Comparison of ENCODE assay signal across 8 cellular contexts in genomic region chr9:104094534-104095020, GRCh38. TPM values are rescaled to one million over a fixed set of nuclear protein-coding genes. Genes with fewer than 3 reads are reported as not detected.
DNase-seq lines count a peak whose midpoint lies in the region; ATAC-seq and TF ChIP-seq lines count a peak whose summit lies in the region.

No MANE protein-coding gene starts in this region.

- no peaks in the 10 kb centered on the region for H3K27me3 ChIP-seq in iPS DF 6.9 (ENCODE audit: control insufficient read depth, insufficient read depth, low read length)

- TF ChIP-seq CTCF in AG04449 (IDR thresholded peaks at IDR 0.05; ENCODE audit: insufficient read depth, low read length, missing control alignments) = no peak

- peak overlapping the region; percentile 97 to 100 (median 100) for H3K4me3 Mint-ChIP-seq in T-cell
- H3K4me3 Mint-ChIP-seq in stimulated activated naive CD8-positive, alpha-beta T cell treated with anti-CD3 and anti-CD28 coated beads, Interleukin-15, amount 100 ng/mL, for 72 hours = peak overlapping the region; percentile 96 to 99

- POLR2A ChIA-PET in AG04449 (lab: Yijun Ruan, JAX) (interaction anchor here (1.0 to 1.6 kb wide), 2 partner anchors 19 to 20 kb away, joined by 3 to 7 read pairs; no protein-coding TSS in a partner anchor), T-cell (lab: Charles Lee) (no interaction called here)

- H3K36me3 Mint-ChIP-seq in T-cell = no peaks in the 10 kb centered on the region

- no peaks in the 10 kb centered on the region for H3K9me3 ChIP-seq in iPS DF 6.9 (ENCODE audit: control insufficient read depth, insufficient read depth, low read length)

- H3K4me3 ChIP-seq in AG04449 (ENCODE audit: low read depth, low read length) (peak overlapping the region; percentile 74), iPS DF 6.9 (ENCODE audit: low read length) (peak overlapping the region; percentile 98)

- no peaks in the 10 kb centered on the region for H3K9me3 Mint-ChIP-seq in T-cell
- H3K9me3 Mint-ChIP-seq in stimulated activated naive CD8-positive, alpha-beta T cell treated with anti-CD3 and anti-CD28 coated beads, Interleukin-15, amount 100 ng/mL, for 72 hours = no peaks in the 10 kb centered on the region

- no peaks in the 10 kb centered on the region for H3K27me3 Mint-ChIP-seq in T-cell
- no peaks in the 10 kb centered on the region for H3K27me3 Mint-ChIP-seq in stimulated activated naive CD8-positive, alpha-beta T cell treated with anti-CD3 and anti-CD28 coated beads, Interleukin-15, amount 100 ng/mL, for 72 hours

- no peak for TF ChIP-seq POLR2A in GM18505 (IDR thresholded peaks at IDR 0.05; ENCODE audit: borderline replicate concordance, extremely low read depth, insufficient read depth, insufficient read length)

- H3K36me3 ChIP-seq in iPS DF 6.9 (ENCODE audit: control insufficient read depth, insufficient read depth, low read length) = no peaks in the 10 kb centered on the region

- ATAC-seq in GM18505 (IDR thresholded peaks at IDR 0.05; ENCODE audit: unreplicated experiment) (peak; percentile 0), HG03175 (IDR thresholded peaks at IDR 0.05; ENCODE audit: unreplicated experiment) (peak; percentile 6), T-cell (replicated peaks in 1 of 4) (no peak)
- peak; percentile 2 for ATAC-seq in stimulated activated naive CD8-positive, alpha-beta T cell treated with anti-CD3 and anti-CD28 coated beads, Interleukin-15, amount 100 ng/mL, for 72 hours

- no peak overlapping the region for H3K27ac ChIP-seq in iPS DF 6.9 (ENCODE audit: low read length)

- DNase-seq in AG04449 (ENCODE audit: low read depth, low spot score) (no peak), T-cell (no peak), iPS DF 6.9 (ENCODE audit: low read depth, low spot score) (no peak), HuH-7.5 (ENCODE audit: low spot score) (no peak), KG1 (lab: John Stamatoyannopoulos, UW) (no peak)
- no peak for DNase-seq in stimulated activated naive CD8-positive, alpha-beta T cell treated with anti-CD3 and anti-CD28 coated beads, Interleukin-15, amount 100 ng/mL, for 72 hours

- WGBS in iPS DF 6.9 (ENCODE audit: insufficient coverage, insufficient read length) = no CpG with 5 or more reads among the region's 18 CpGs

- peaks cover 50 to 52% (median 51%) of the 10 kb centered on the region in 3 donors for H3K4me1 Mint-ChIP-seq in T-cell
- H3K4me1 Mint-ChIP-seq in stimulated activated naive CD8-positive, alpha-beta T cell treated with anti-CD3 and anti-CD28 coated beads, Interleukin-15, amount 100 ng/mL, for 72 hours = peaks cover 30% of the 10 kb centered on the region

- CTCF ChIA-PET in AG04449 (lab: Yijun Ruan, JAX) (interaction anchor here (1.0 to 1.4 kb wide), 2 partner anchors 18 to 72 kb away, joined by 3 read pairs; no protein-coding TSS in a partner anchor), T-cell (lab: Charles Lee) (interaction anchor here (0.7 to 1.0 kb wide), 2 partner anchors 651 to 1787 kb away, joined by 3 to 5 read pairs; no protein-coding TSS in a partner anchor)

- no peaks in the 10 kb centered on the region for H3K4me1 ChIP-seq in iPS DF 6.9 (ENCODE audit: control insufficient read depth, insufficient read depth, low read length)

- H3K27ac Mint-ChIP-seq in T-cell = peak overlapping the region; percentile 99 to 100
- peak overlapping the region; percentile 100 for H3K27ac Mint-ChIP-seq in stimulated activated naive CD8-positive, alpha-beta T cell treated with anti-CD3 and anti-CD28 coated beads, Interleukin-15, amount 100 ng/mL, for 72 hours

RNA-seq across cellular contexts. Expression of gene SMC2, which starts 0.5 kb away (rescaled TPM):
- 10 to 100 TPM in 2 of 5 donors, 1 to 10 TPM in 3; 5.2 to 12.6 (median 9.1) TPM for total RNA-seq in T-cell

Comparison
In these comparisons a context has a peak if more than half of its experiments do, and no peak if none do; other contexts are left out.
1. ATAC-seq: peak in GM18505 (single experiment), HG03175 (single experiment) and stimulated activated naive CD8-positive, alpha-beta T cell treated with anti-CD3 and anti-CD28 coated beads, Interleukin-15, amount 100 ng/mL, for 72 hours (single experiment); none in T-cell (0 of 4).